9 cellular contexts compared by ENCODE assay signal in the genomic region with DNA sequence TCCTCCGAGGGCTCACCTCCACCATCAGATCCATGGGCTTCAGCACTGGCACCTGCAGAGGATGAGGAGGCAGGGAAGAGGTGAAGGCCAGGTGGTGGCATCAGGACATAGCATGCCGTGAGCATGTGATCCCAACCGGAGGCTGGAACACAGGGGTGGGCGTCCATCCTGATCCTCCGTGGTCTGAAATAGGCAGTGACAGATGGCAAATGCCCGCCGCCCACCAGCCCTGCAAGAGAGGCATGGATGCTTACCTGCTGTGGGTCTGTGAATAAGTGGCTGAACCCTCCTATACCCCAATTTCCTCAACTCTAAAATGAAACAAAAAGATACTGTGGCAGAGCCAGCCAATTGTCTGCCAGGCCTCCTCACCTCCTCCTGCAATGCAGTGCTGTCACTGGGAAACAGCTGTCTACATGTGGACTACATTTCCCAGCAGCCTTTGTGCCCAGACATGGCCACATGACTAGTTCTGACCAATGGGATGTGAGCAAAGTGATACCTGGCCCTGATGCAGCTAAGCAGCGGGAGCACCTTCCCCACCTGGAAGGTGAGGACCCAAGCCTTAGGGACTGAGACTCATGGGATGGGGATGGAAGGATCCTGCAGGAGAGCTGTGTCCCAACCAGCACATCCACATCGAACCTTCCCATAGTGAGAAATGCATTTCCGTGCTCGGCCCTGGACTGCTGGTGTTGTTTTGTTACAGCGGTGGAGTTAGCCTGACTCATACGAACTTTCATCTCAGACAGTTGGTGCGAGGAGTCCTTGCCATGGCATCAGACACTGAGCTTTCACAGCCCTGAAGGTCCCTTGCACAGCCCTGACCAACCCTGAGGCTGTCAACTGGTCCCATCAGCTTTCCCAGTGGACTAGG.
DNase-seq lines count a peak whose midpoint lies in the region; ATAC-seq, FAIRE-seq and TF ChIP-seq lines count a peak whose summit lies in the region.
"Had no signal": no experiment of that assay in that cellular context is flagged by ENCODE, and none has a peak within 500 bp of the region (broad histone marks: within the 10 kb centered on the region; RNA-seq: fewer than 3 reads in every experiment).

No MANE protein-coding gene starts in this region.

- TF ChIP-seq CTCF in astrocyte (IDR thresholded peaks at IDR 0.05; ENCODE audit: insufficient read depth, low read depth, low read length) (no peak), right lobe of liver (IDR thresholded peaks at IDR 0.05) (no peak), upper lobe of right lung (IDR thresholded peaks at IDR 0.05) (no peak)

- H3K9me3 ChIP-seq in astrocyte (ENCODE audit: insufficient read depth, low read depth, low read length) (no peaks in the 10 kb centered on the region), right lobe of liver (no peaks in the 10 kb centered on the region), upper lobe of right lung (no peaks in the 10 kb centered on the region)

- no peaks in the 10 kb centered on the region for H3K36me3 ChIP-seq in astrocyte (ENCODE audit: insufficient read depth, low read length)
- no peaks in the 10 kb centered on the region for H3K36me3 ChIP-seq in right lobe of liver
- H3K36me3 ChIP-seq in upper lobe of right lung, result no peaks in the 10 kb centered on the region

- H3K9ac ChIP-seq in astrocyte (ENCODE audit: low read length), result no peak overlapping the region

- intact Hi-C loops in right lobe of liver (cut with DNase I) (no loop called here), upper lobe of right lung (cut with DNase I) (no loop called here)

- no peak overlapping the region for H3K27ac ChIP-seq in astrocyte (ENCODE audit: low read depth, low read length)
- H3K27ac ChIP-seq in right lobe of liver, result no peak overlapping the region
- H3K27ac ChIP-seq in upper lobe of right lung, result no peak overlapping the region
- H3K27ac ChIP-seq: epithelial cell of prostate had no signal

- H3K9me3 Mint-ChIP-seq in astrocyte (ENCODE audit: unreplicated experiment), result no peaks in the 10 kb centered on the region

- no peak for TF ChIP-seq POLR2A in right lobe of liver (IDR thresholded peaks at IDR 0.05)

- H2AFZ ChIP-seq in astrocyte (ENCODE audit: low read depth, low read length), result no peak overlapping the region

- DNase-seq in NCI-H1417 (lab: John Stamatoyannopoulos, UW) (peak; percentile 19 to 77 (median 40)), NCI-H1417 treated with DMSO at 0.1 percent for 48 hours (lab: John Stamatoyannopoulos, UW) (no peak), NCI-H146 treated with DMSO at 0.1 percent for 48 hours (lab: John Stamatoyannopoulos, UW; ENCODE audit: unreplicated experiment) (peak; percentile 3), astrocyte (ENCODE audit: low read depth) (peak; percentile 2), right lobe of liver (peak in 1 of 3 donors; percentile 40), upper lobe of right lung (no peak)

- no peak overlapping the region for H3K4me3 ChIP-seq in astrocyte (ENCODE audit: insufficient read depth, low read depth, low read length)
- no peak overlapping the region for H3K4me3 ChIP-seq in right lobe of liver
- H3K4me3 ChIP-seq in upper lobe of right lung, result no peak overlapping the region

- no peaks in the 10 kb centered on the region for H3K79me2 ChIP-seq in astrocyte (ENCODE audit: insufficient read depth, low read length)

- H3K4me1 ChIP-seq in astrocyte (ENCODE audit: insufficient read depth, low read length) (no peaks in the 10 kb centered on the region), right lobe of liver (no peaks in the 10 kb centered on the region), upper lobe of right lung (no peaks in the 10 kb centered on the region)

- no peaks in the 10 kb centered on the region for H4K20me1 ChIP-seq in astrocyte (ENCODE audit: insufficient read depth, low read length)

- no peak overlapping the region for H3K4me3 Mint-ChIP-seq in astrocyte (ENCODE audit: unreplicated experiment)

- ATAC-seq in GM21360 (IDR thresholded peaks at IDR 0.05; ENCODE audit: unreplicated experiment), result peak; percentile 65
- ATAC-seq in right lobe of liver, result peak in 3 of 4 donors; percentile 46 to 63 (median 47)
- no peak for ATAC-seq in HG03135 (IDR thresholded peaks at IDR 0.05; ENCODE audit: unreplicated experiment)
- ATAC-seq in upper lobe of right lung, result no peak

- peaks cover 38% of the 10 kb centered on the region for H3K27me3 Mint-ChIP-seq in astrocyte (ENCODE audit: low read depth, unreplicated experiment)

- H3K4me2 ChIP-seq in astrocyte (ENCODE audit: low read length), result no peak overlapping the region

- 65% methylated on average over 2 of the region's 14 CpGs for WGBS in right lobe of liver (ENCODE audit: insufficient coverage, low coverage, low lambda C conversion rate, missing lambda C conversion rate)

- H3K4me1 Mint-ChIP-seq in astrocyte (ENCODE audit: low read depth, unreplicated experiment), result no peaks in the 10 kb centered on the region

- FAIRE-seq in astrocyte (lab: Jason Lieb, UNC), result no peak

- peaks cover 10% of the 10 kb centered on the region for H3K27me3 ChIP-seq in astrocyte (ENCODE audit: insufficient read depth, low read length)
- H3K27me3 ChIP-seq in right lobe of liver, result no peaks in the 10 kb centered on the region
- peaks cover 11% of the 10 kb centered on the region for H3K27me3 ChIP-seq in upper lobe of right lung

- no peak overlapping the region for H3K27ac Mint-ChIP-seq in astrocyte (ENCODE audit: unreplicated experiment)

- no peaks in the 10 kb centered on the region for H3K36me3 Mint-ChIP-seq in astrocyte (ENCODE audit: low read depth, unreplicated experiment)

Comparison
In these comparisons a context has a peak if more than half of its experiments do, and no peak if none do; other contexts are left out.
1. DNase-seq: peak in NCI-H1417 (3 of 3), NCI-H146 treated with DMSO at 0.1 percent for 48 hours (single experiment) and astrocyte (single experiment); none in NCI-H1417 treated with DMSO at 0.1 percent for 48 hours (single experiment) and upper lobe of right lung (single experiment).
2. ATAC-seq: peak in GM21360 (single experiment) and right lobe of liver (3 of 4); none in HG03135 (single experiment) and upper lobe of right lung (single experiment).